Comparison of ENCODE assay signal across 18 cellular contexts in genomic region chr19:7703332-7703731, GRCh38. TPM values are rescaled to one million over a fixed set of nuclear protein-coding genes. Genes with fewer than 3 reads are reported as not detected.
"Had no signal": no experiment of that assay in that cellular context is flagged by ENCODE, and none has a peak within 500 bp of the region (broad histone marks: within the 10 kb centered on the region; RNA-seq: fewer than 3 reads in every experiment).

No MANE protein-coding gene starts in this region.

- H3K4me1 Mint-ChIP-seq: endodermal cell, mesothelial cell of epicardium had no signal

- DNase-seq: activated T-cell treated with anti-CD3 and anti-CD28 coated beads for 4 hours; anterior cingulate cortex; cerebellar nuclear complex; endodermal cell; hypothalamus; kidney glomerular epithelial cell; stimulated activated CD4-positive, alpha-beta T cell treated with anti-CD3 and anti-CD28 coated beads, Interleukin-2, amount 100 ng/mL, for 24 hours; stimulated activated naive CD8-positive, alpha-beta T cell treated with anti-CD3 and anti-CD28 coated beads, Interleukin-15, Interleukin-2, amounts not matched to agents 100 U/mL and 50 U/mL, for 24 hours; SW 1271; T-helper 9 cell; upper lobe of right lung had no signal

- H3K9me3 Mint-ChIP-seq: endodermal cell, mesothelial cell of epicardium had no signal

- H3K4me3 Mint-ChIP-seq: activated naive CD8-positive, alpha-beta T cell; endodermal cell; mesothelial cell of epicardium had no signal

- H3K27ac Mint-ChIP-seq: endodermal cell, mesothelial cell of epicardium had no signal

- H3K27me3 Mint-ChIP-seq: activated naive CD8-positive, alpha-beta T cell had no signal

- ATAC-seq: sciatic nerve; stimulated activated naive CD8-positive, alpha-beta T cell treated with anti-CD3 and anti-CD28 coated beads, Interleukin-15, Interleukin-2, amounts not matched to agents 100 U/mL and 50 U/mL, for 24 hours; upper lobe of right lung had no signal

- H3K36me3 Mint-ChIP-seq: activated naive CD8-positive, alpha-beta T cell; mesothelial cell of epicardium had no signal

RNA-seq across cellular contexts. Expression of gene FCER2, which starts 1.4 kb away (rescaled TPM):
- total RNA-seq: dermis microvascular lymphatic vessel endothelial cell, endodermal cell, mesothelial cell of epicardium, osteocyte, pulmonary artery endothelial cell, suprapubic skin had no signal

RNA-seq across cellular contexts. Expression of gene MCEMP1, which starts 26.4 kb away (rescaled TPM):
- total RNA-seq: dermis microvascular lymphatic vessel endothelial cell, endodermal cell, mesothelial cell of epicardium, osteocyte, pulmonary artery endothelial cell had no signal

RNA-seq across cellular contexts. Expression of gene CLEC4G, which starts 28.6 kb away (rescaled TPM):
- total RNA-seq: dermis microvascular lymphatic vessel endothelial cell, endodermal cell, mesothelial cell of epicardium, osteocyte, pulmonary artery endothelial cell had no signal

RNA-seq across cellular contexts. Expression of gene RETN, which starts 34.5 kb away (rescaled TPM):
- total RNA-seq: dermis microvascular lymphatic vessel endothelial cell, endodermal cell, mesothelial cell of epicardium, osteocyte, pulmonary artery endothelial cell, suprapubic skin had no signal
